Comparison of ENCODE assay signal across 20 cellular contexts in genomic region chr5:24141046-24141445, GRCh38.
DNase-seq lines count a peak whose midpoint lies in the region; TF ChIP-seq lines count a peak whose summit lies in the region.
"Had no signal": no experiment of that assay in that cellular context is flagged by ENCODE, and none has a peak within 500 bp of the region (broad histone marks: within the 10 kb centered on the region; RNA-seq: fewer than 3 reads in every experiment).

No MANE protein-coding gene starts in this region.

- no peaks in the 10 kb centered on the region for H4K20me1 ChIP-seq in SU-DHL-6 (ENCODE audit: low read depth, low read length)

- H3K23ac ChIP-seq in mesendoderm (ENCODE audit: low read length) = no peak overlapping the region

- no peak overlapping the region for H3K4ac ChIP-seq in mesendoderm (ENCODE audit: low read depth, low read length)

- no peak overlapping the region for H3K56ac ChIP-seq in mesendoderm (ENCODE audit: low read length)

- no peaks in the 10 kb centered on the region for H3K9me2 ChIP-seq in SU-DHL-6 (replicated peaks; ENCODE audit: insufficient read depth, low read length)

- no peak overlapping the region for H2BK120ac ChIP-seq in mesendoderm (ENCODE audit: low read depth, low read length)

- H3K18ac ChIP-seq in mesendoderm (ENCODE audit: low read length) = no peak overlapping the region

- no peak overlapping the region for H2BK15ac ChIP-seq in mesendoderm (replicated peaks; ENCODE audit: low read depth)

- DNase-seq in fibroblast of the aortic adventitia (ENCODE audit: low read depth) (peak; percentile 7), mesendoderm (peak; percentile 9), superior temporal gyrus (ENCODE audit: extremely low spot score) (peak; percentile 74), DMS153 treated with DMSO at 0.1 percent for 48 hours (lab: John Stamatoyannopoulos, UW; ENCODE audit: unreplicated experiment) (no peak), SKM-1 (lab: John Stamatoyannopoulos, UW; ENCODE audit: unreplicated experiment) (no peak), OCI-M2 (lab: John Stamatoyannopoulos, UW; ENCODE audit: unreplicated experiment) (no peak)
- DNase-seq: activated CD4-positive, alpha-beta T cell treated with anti-CD3 and anti-CD28 coated beads for 36 hours; activated CD8-positive, alpha-beta memory T cell treated with anti-CD3 and anti-CD28 coated beads for 24 hours; activated T-cell treated with anti-CD3 and anti-CD28 coated beads, Interleukin-2, amount 50 U/mL, for 24 hours; adrenal gland; DMS53; foreskin melanocyte; HFFc6; mesenchymal stem cell; NCI-H1694 treated with DMSO at 0.1 percent for 48 hours; NCI-H774; stimulated activated CD4-positive, alpha-beta T cell treated with anti-CD3 and anti-CD28 coated beads, Interleukin-2, amount 100 ng/mL, for 24 hours had no signal

- no peak overlapping the region for H3K27ac ChIP-seq in SU-DHL-6 (ENCODE audit: low read depth, low read length)
- H3K27ac ChIP-seq in mesendoderm (ENCODE audit: low read depth, low read length) = no peak overlapping the region
- H3K27ac ChIP-seq: adrenal gland, cardiac muscle cell, skin epidermis had no signal

- no peak overlapping the region for H3K4me3 ChIP-seq in SU-DHL-6 (ENCODE audit: insufficient read depth, low read length, poor library complexity, severe bottlenecking)
- no peak overlapping the region for H3K4me3 ChIP-seq in fibroblast of the aortic adventitia (ENCODE audit: low read depth, low read length)
- H3K4me3 ChIP-seq in mesendoderm (ENCODE audit: low read length) = no peak overlapping the region
- H3K4me3 ChIP-seq: adrenal gland, cardiac muscle cell, skin epidermis had no signal

- H4K5ac ChIP-seq in mesendoderm (ENCODE audit: low read length) = no peak overlapping the region

- TF ChIP-seq CTCF in SU-DHL-6 (IDR thresholded peaks at IDR 0.05; ENCODE audit: insufficient read depth, low read length, poor library complexity, severe bottlenecking) (no peak), fibroblast of the aortic adventitia (IDR thresholded peaks at IDR 0.05; ENCODE audit: insufficient read depth, low read length) (no peak)

- H2AFZ ChIP-seq in SU-DHL-6 (ENCODE audit: low read depth, low read length, severe bottlenecking) = peak overlapping the region; percentile 50

- H3F3A ChIP-seq in SU-DHL-6 (ENCODE audit: insufficient read depth) = no peaks in the 10 kb centered on the region

- no peaks in the 10 kb centered on the region for H3K4me1 ChIP-seq in mesendoderm (ENCODE audit: control insufficient read depth, low read depth, low read length)
- H3K4me1 ChIP-seq: adrenal gland had no signal

- no peaks in the 10 kb centered on the region for H3K9me3 ChIP-seq in SU-DHL-6 (ENCODE audit: insufficient read depth, low read length)
- H3K9me3 ChIP-seq: adrenal gland had no signal

- no peaks in the 10 kb centered on the region for H3K79me1 ChIP-seq in mesendoderm (ENCODE audit: low read length)

- H2BK5ac ChIP-seq in mesendoderm (ENCODE audit: low read length) = no peak overlapping the region

- no CpG with 5 or more reads among the region's 3 CpGs for WGBS in mesendoderm (ENCODE audit: extremely low coverage, insufficient coverage, low lambda C conversion rate)

- H3K4me2 ChIP-seq in SU-DHL-6 (ENCODE audit: low read depth, low read length, poor library complexity, severe bottlenecking) = no peak overlapping the region
- H3K4me2 ChIP-seq in mesendoderm (ENCODE audit: low read length) = no peak overlapping the region

- H3K36me3 ChIP-seq in SU-DHL-6 (ENCODE audit: low read length) (no peaks in the 10 kb centered on the region; the same call in 1 of the 2 replicates), mesendoderm (ENCODE audit: control insufficient read depth, insufficient read depth, low read length) (no peaks in the 10 kb centered on the region)
- H3K36me3 ChIP-seq: adrenal gland, cardiac muscle cell had no signal

- H3K27me3 ChIP-seq in SU-DHL-6 (ENCODE audit: low read length) (no peaks in the 10 kb centered on the region), mesendoderm (ENCODE audit: insufficient read depth, low read length, poor library complexity) (no peaks in the 10 kb centered on the region)
- H3K27me3 ChIP-seq: adrenal gland, cardiac muscle cell had no signal

- H3K79me2 ChIP-seq in SU-DHL-6 (ENCODE audit: insufficient read depth, low read length) (no peaks in the 10 kb centered on the region), mesendoderm (ENCODE audit: control insufficient read depth, insufficient read depth, low read length) (no peaks in the 10 kb centered on the region)

- H3K9ac ChIP-seq in SU-DHL-6 (ENCODE audit: low read length) (no peak overlapping the region), mesendoderm (ENCODE audit: low read length) (no peak overlapping the region)

- no peak overlapping the region for H4K8ac ChIP-seq in mesendoderm (ENCODE audit: low read depth, low read length)

- no peak overlapping the region for H2AK5ac ChIP-seq in mesendoderm (ENCODE audit: low read length)

Comparison
In these comparisons a context has a peak if more than half of its experiments do, and no peak if none do; other contexts are left out.
1. DNase-seq: peak in fibroblast of the aortic adventitia (single experiment), mesendoderm (single experiment) and superior temporal gyrus (single experiment); none in DMS153 treated with DMSO at 0.1 percent for 48 hours (single experiment), SKM-1 (single experiment) and OCI-M2 (single experiment).